Comparison of ENCODE assay signal across 8 cellular contexts in the genomic region with DNA sequence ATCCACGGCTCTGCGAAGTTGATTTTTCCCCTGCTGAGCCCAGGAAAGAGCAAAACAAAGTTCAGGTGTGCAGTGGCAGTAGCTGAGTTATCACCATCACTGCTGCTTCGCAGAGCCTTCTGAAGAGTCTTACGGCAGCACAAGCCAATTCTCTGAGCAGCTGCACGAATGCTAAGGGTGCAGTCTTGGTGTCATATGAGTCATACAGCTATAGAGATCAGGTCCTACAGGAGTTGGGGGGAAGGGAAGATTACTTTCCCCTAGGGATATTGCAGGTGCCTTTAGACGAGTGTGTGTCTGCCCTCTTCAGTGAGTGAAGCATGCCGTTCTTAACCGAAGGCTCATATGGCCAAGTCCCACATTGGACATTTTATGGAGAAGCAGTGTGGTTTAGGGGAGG.
DNase-seq lines count a peak whose midpoint lies in the region; ATAC-seq lines count a peak whose summit lies in the region.

No MANE protein-coding gene starts in this region.

- no peak for DNase-seq in T-helper 2 cell treated with Interferon-gamma antibody and Interleukin-4, amounts not matched to agents 5 μg/mL and 100 μg/mL, for 36 hours (ENCODE audit: low spot score)
- DNase-seq in activated T-helper 1 cell treated with anti-CD3 and anti-CD28 coated beads, Interleukin-12 subunit alpha, Interleukin-12 subunit beta, Interleukin-2, Interleukin-4 antibody, amounts not matched to agents 30 ng/mL and 10 ng/mL and 1 ng/mL, durations not matched to agents 14 hours and 24 hours and 36 hours (ENCODE audit: low spot score): no peak
- DNase-seq in NCI-H226 (no peak), NCI-H146 (lab: John Stamatoyannopoulos, UW) (no peak)

- H3K9me3 Mint-ChIP-seq in activated T-helper 17 cell treated with anti-CD3 and anti-CD28 coated beads, Interleukin-2, amount 50 U/mL, for 72 hours: no peaks in the 10 kb centered on the region
- no peaks in the 10 kb centered on the region for H3K9me3 Mint-ChIP-seq in T-helper 2 cell treated with Interferon-gamma antibody and Interleukin-4, amounts not matched to agents 5 μg/mL and 100 μg/mL, for 36 hours
- no peaks in the 10 kb centered on the region for H3K9me3 Mint-ChIP-seq in activated T-helper 1 cell treated with anti-CD3 and anti-CD28 coated beads, Interleukin-12 subunit alpha, Interleukin-12 subunit beta, Interleukin-2, Interleukin-4 antibody, amounts not matched to agents 30 ng/mL and 10 ng/mL and 1 ng/mL, durations not matched to agents 14 hours and 24 hours and 36 hours

- peak overlapping the region; percentile 33; the same call in 1 of the 2 replicates for H3K4me3 ChIP-seq in GM08714 (ENCODE audit: low read length)

- ATAC-seq in GM19372 (IDR thresholded peaks at IDR 0.05; ENCODE audit: low read depth, unreplicated experiment) (peak; percentile 28), HG03097 (IDR thresholded peaks at IDR 0.05; ENCODE audit: low FRiP score, unreplicated experiment) (peak; percentile 35)
- peak; percentile 63 for ATAC-seq in activated T-helper 17 cell treated with anti-CD3 and anti-CD28 coated beads, Interleukin-2, amount 50 U/mL, for 72 hours (replicated peaks)

- H3K27me3 Mint-ChIP-seq in activated T-helper 17 cell treated with anti-CD3 and anti-CD28 coated beads, Interleukin-2, amount 50 U/mL, for 72 hours: no peaks in the 10 kb centered on the region
- H3K27me3 Mint-ChIP-seq in T-helper 2 cell treated with Interferon-gamma antibody and Interleukin-4, amounts not matched to agents 5 μg/mL and 100 μg/mL, for 36 hours (ENCODE audit: low read depth): no peaks in the 10 kb centered on the region
- H3K27me3 Mint-ChIP-seq in activated T-helper 1 cell treated with anti-CD3 and anti-CD28 coated beads, Interleukin-12 subunit alpha, Interleukin-12 subunit beta, Interleukin-2, Interleukin-4 antibody, amounts not matched to agents 30 ng/mL and 10 ng/mL and 1 ng/mL, durations not matched to agents 14 hours and 24 hours and 36 hours (ENCODE audit: insufficient read depth): no peaks in the 10 kb centered on the region

- H3K36me3 Mint-ChIP-seq in activated T-helper 17 cell treated with anti-CD3 and anti-CD28 coated beads, Interleukin-2, amount 50 U/mL, for 72 hours (ENCODE audit: low read depth): peaks cover 3% of the 10 kb centered on the region
- H3K36me3 Mint-ChIP-seq in T-helper 2 cell treated with Interferon-gamma antibody and Interleukin-4, amounts not matched to agents 5 μg/mL and 100 μg/mL, for 36 hours (ENCODE audit: low read depth): peaks cover 36% of the 10 kb centered on the region
- H3K36me3 Mint-ChIP-seq in activated T-helper 1 cell treated with anti-CD3 and anti-CD28 coated beads, Interleukin-12 subunit alpha, Interleukin-12 subunit beta, Interleukin-2, Interleukin-4 antibody, amounts not matched to agents 30 ng/mL and 10 ng/mL and 1 ng/mL, durations not matched to agents 14 hours and 24 hours and 36 hours (ENCODE audit: low read depth): peaks cover 30% of the 10 kb centered on the region

- peaks cover 26% of the 10 kb centered on the region for H3K4me1 Mint-ChIP-seq in activated T-helper 17 cell treated with anti-CD3 and anti-CD28 coated beads, Interleukin-2, amount 50 U/mL, for 72 hours
- peaks cover 32% of the 10 kb centered on the region for H3K4me1 Mint-ChIP-seq in T-helper 2 cell treated with Interferon-gamma antibody and Interleukin-4, amounts not matched to agents 5 μg/mL and 100 μg/mL, for 36 hours (ENCODE audit: low read depth)
- peaks cover 37% of the 10 kb centered on the region for H3K4me1 Mint-ChIP-seq in activated T-helper 1 cell treated with anti-CD3 and anti-CD28 coated beads, Interleukin-12 subunit alpha, Interleukin-12 subunit beta, Interleukin-2, Interleukin-4 antibody, amounts not matched to agents 30 ng/mL and 10 ng/mL and 1 ng/mL, durations not matched to agents 14 hours and 24 hours and 36 hours (ENCODE audit: low read depth)

- intact Hi-C loops in activated T-helper 1 cell treated with anti-CD3 and anti-CD28 coated beads, Interleukin-12 subunit alpha, Interleukin-12 subunit beta, Interleukin-2, Interleukin-4 antibody, amounts not matched to agents 30 ng/mL and 10 ng/mL and 1 ng/mL, durations not matched to agents 14 hours and 24 hours and 36 hours (cut with micrococcal nuclease): no loop called here

- H3K27ac Mint-ChIP-seq in activated T-helper 17 cell treated with anti-CD3 and anti-CD28 coated beads, Interleukin-2, amount 50 U/mL, for 72 hours: no peak overlapping the region
- no peak overlapping the region for H3K27ac Mint-ChIP-seq in T-helper 2 cell treated with Interferon-gamma antibody and Interleukin-4, amounts not matched to agents 5 μg/mL and 100 μg/mL, for 36 hours
- no peak overlapping the region for H3K27ac Mint-ChIP-seq in activated T-helper 1 cell treated with anti-CD3 and anti-CD28 coated beads, Interleukin-12 subunit alpha, Interleukin-12 subunit beta, Interleukin-2, Interleukin-4 antibody, amounts not matched to agents 30 ng/mL and 10 ng/mL and 1 ng/mL, durations not matched to agents 14 hours and 24 hours and 36 hours

- H3K4me3 Mint-ChIP-seq in activated T-helper 17 cell treated with anti-CD3 and anti-CD28 coated beads, Interleukin-2, amount 50 U/mL, for 72 hours: no peak overlapping the region
- no peak overlapping the region for H3K4me3 Mint-ChIP-seq in T-helper 2 cell treated with Interferon-gamma antibody and Interleukin-4, amounts not matched to agents 5 μg/mL and 100 μg/mL, for 36 hours
- no peak overlapping the region for H3K4me3 Mint-ChIP-seq in activated T-helper 1 cell treated with anti-CD3 and anti-CD28 coated beads, Interleukin-12 subunit alpha, Interleukin-12 subunit beta, Interleukin-2, Interleukin-4 antibody, amounts not matched to agents 30 ng/mL and 10 ng/mL and 1 ng/mL, durations not matched to agents 14 hours and 24 hours and 36 hours
